In the genomic region with DNA sequence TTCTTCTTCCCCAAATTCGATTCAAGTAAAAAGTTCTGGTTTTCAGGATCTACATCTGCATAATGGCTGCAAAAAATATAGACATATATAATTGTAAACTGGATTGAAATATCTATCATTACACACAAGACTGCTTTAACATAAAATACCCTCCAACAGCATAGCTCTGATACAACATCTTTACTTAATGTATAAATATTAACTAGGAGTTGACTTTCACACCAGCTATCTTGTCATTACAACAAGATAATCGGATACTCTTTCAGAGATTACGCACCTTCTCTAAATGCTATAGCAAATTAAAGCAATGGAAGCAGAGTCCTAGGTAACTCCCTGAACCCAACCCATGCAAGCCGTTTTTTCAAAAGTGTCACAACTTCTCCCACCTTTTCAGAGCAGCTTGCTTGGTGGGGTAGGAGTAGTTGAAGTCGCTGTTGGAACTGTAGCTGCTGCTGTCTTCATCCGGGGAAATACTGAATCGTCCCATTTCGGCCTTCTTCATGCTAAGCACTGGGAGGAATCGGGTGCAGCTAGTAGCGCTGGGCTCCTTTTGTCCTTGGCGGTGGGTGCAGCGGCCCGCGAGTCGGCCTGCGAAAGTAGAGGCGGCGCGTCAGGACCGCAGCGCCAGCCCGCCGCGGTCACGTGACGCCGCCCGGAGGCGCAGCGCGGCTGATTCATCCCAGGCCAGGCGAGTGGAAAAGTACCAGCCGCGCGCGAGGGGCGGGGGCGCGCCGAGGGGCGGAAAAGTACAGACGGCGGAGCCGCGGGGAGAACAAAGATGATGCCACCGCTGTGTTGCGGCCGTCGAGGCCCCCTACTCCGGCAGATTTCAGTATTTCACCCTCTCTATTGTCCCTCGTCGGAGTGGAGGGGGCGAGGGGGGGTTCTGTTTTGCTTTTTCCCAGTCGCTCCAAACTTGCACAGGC, we compare ENCODE assay signal across 1 cellular context.
TF ChIP-seq lines count a peak whose summit lies in the region.

No MANE protein-coding gene starts in this region.

TF ChIP-seq in Ishikawa, 13 proteins besides CTCF, POLR2A, EP300 and RAD21 (continued from another document):
- TF ChIP-seq NFIC (IDR thresholded peaks at IDR 0.05) = no peak
- peak; percentile 24; the same call in 1 of the 2 replicates for TF ChIP-seq TAF1 (IDR thresholded peaks at IDR 0.05; ENCODE audit: low read depth)
